15 cellular contexts compared by ENCODE assay signal in genomic region chr9:93668261-93668871, GRCh38.
A peak's percentile ranks its signal among the peaks of the same experiment; 100 is the strongest.
DNase-seq lines count a peak whose midpoint lies in the region; ATAC-seq and TF ChIP-seq lines count a peak whose summit lies in the region.
"Had no signal": no experiment of that assay in that cellular context is flagged by ENCODE, and none has a peak within 500 bp of the region (broad histone marks: within the 10 kb centered on the region; RNA-seq: fewer than 3 reads in every experiment).

No MANE protein-coding gene starts in this region.

- H3K4me1 Mint-ChIP-seq in neural crest cell, result peaks cover 10% of the 10 kb centered on the region

- 79 to 86% methylated on average over 7 to 12 of the region's 12 CpGs for WGBS in upper lobe of left lung, 2 donors

- H3K9me3 Mint-ChIP-seq in neural crest cell, result peaks cover 4% of the 10 kb centered on the region

- H3K27ac ChIP-seq in right atrium auricular region, result no peak overlapping the region
- no peak overlapping the region for H3K27ac ChIP-seq in upper lobe of left lung
- H3K27ac ChIP-seq: epithelial cell of prostate, PC-9, VCaP had no signal

- peaks cover 4% of the 10 kb centered on the region for H3K36me3 Mint-ChIP-seq in neural crest cell (ENCODE audit: low read depth)

- TF ChIP-seq CTCF in right atrium auricular region (IDR thresholded peaks at IDR 0.05), result no peak
- no peak for TF ChIP-seq CTCF in neural crest cell (conservative IDR thresholded peaks at IDR 0.05)
- no peak for TF ChIP-seq CTCF in upper lobe of left lung (IDR thresholded peaks at IDR 0.05)

- no peak for TF ChIP-seq EP300 in upper lobe of left lung (IDR thresholded peaks at IDR 0.05)

- TF ChIP-seq POLR2A in upper lobe of left lung (IDR thresholded peaks at IDR 0.05), result no peak

- H3K4me1 ChIP-seq in right atrium auricular region, result no peaks in the 10 kb centered on the region
- no peaks in the 10 kb centered on the region for H3K4me1 ChIP-seq in upper lobe of left lung

- H3K4me3 Mint-ChIP-seq in neural crest cell, result no peak overlapping the region

- H3K9me3 ChIP-seq in right atrium auricular region (no peaks in the 10 kb centered on the region), upper lobe of left lung (no peaks in the 10 kb centered on the region)

- H3K36me3 ChIP-seq in right atrium auricular region, result peaks cover 30% of the 10 kb centered on the region
- peaks cover 2 to 51% (median 41%) of the 10 kb centered on the region in 4 donors for H3K36me3 ChIP-seq in upper lobe of left lung

- H3K27me3 ChIP-seq in right atrium auricular region (no peaks in the 10 kb centered on the region), upper lobe of left lung (no peaks in the 10 kb centered on the region)

- H3K27me3 Mint-ChIP-seq in neural crest cell (ENCODE audit: low read depth), result peaks cover 7% of the 10 kb centered on the region

- peak overlapping the region; percentile 67 for H3K27ac Mint-ChIP-seq in neural crest cell (ENCODE audit: unreplicated experiment)

- no peak overlapping the region for H3K4me3 ChIP-seq in right atrium auricular region
- H3K4me3 ChIP-seq in upper lobe of left lung, result no peak overlapping the region
- H3K4me3 ChIP-seq: PC-9 had no signal

- intact Hi-C loops in Right ventricle myocardium inferior (cut with DNase I), result no loop called here

- DNase-seq in Right ventricle myocardium inferior (ENCODE audit: missing footprints), result peak; percentile 51
- no peak for DNase-seq in right atrium auricular region (ENCODE audit: low spot score)
- DNase-seq in effector CD4-positive, alpha-beta T cell, result peak; percentile 0
- DNase-seq in neural crest cell (ENCODE audit: low read depth, low spot score), result no peak
- DNase-seq in upper lobe of left lung, result peak; percentile 16 to 75
- DNase-seq in UCSD-AML1 (lab: John Stamatoyannopoulos, UW; ENCODE audit: unreplicated experiment), result no peak
- DNase-seq: GDM1; NCI-H1694; NCI-H69; PC-9; stimulated activated CD4-positive, alpha-beta T cell treated with anti-CD3 and anti-CD28 coated beads, Interleukin-4, amount 100 ng/mL, for 4 hours had no signal

- ATAC-seq in Right ventricle myocardium inferior, result no peak
- no peak for ATAC-seq in upper lobe of left lung (ENCODE audit: low FRiP score in 2 of 2)
- no peak for ATAC-seq in GM21390 (IDR thresholded peaks at IDR 0.05; ENCODE audit: unreplicated experiment)
- no peak for ATAC-seq in GM18868 (IDR thresholded peaks at IDR 0.05; ENCODE audit: unreplicated experiment)

Comparison
In these comparisons a context has a peak if more than half of its experiments do, and no peak if none do; other contexts are left out.
1. DNase-seq: peak in Right ventricle myocardium inferior (single experiment), effector CD4-positive, alpha-beta T cell (single experiment) and upper lobe of left lung (2 of 2); none in right atrium auricular region (single experiment), neural crest cell (single experiment) and UCSD-AML1 (single experiment).